26 cellular contexts compared by ENCODE assay signal in genomic region chr9:8364021-8364782, GRCh38.
DNase-seq lines count a peak whose midpoint lies in the region; ATAC-seq, FAIRE-seq and TF ChIP-seq lines count a peak whose summit lies in the region.
"Had no signal": no experiment of that assay in that cellular context is flagged by ENCODE, and none has a peak within 500 bp of the region (broad histone marks: within the 10 kb centered on the region; RNA-seq: fewer than 3 reads in every experiment).

No MANE protein-coding gene starts in this region.

- peaks cover 4% of the 10 kb centered on the region for H3K4me1 Mint-ChIP-seq in activated CD4-positive, alpha-beta memory T cell treated with anti-CD3 and anti-CD28 coated beads for 36 hours (ENCODE audit: low read depth)
- H3K4me1 Mint-ChIP-seq: B cell, neural crest cell had no signal

- no peak overlapping the region for H3K27ac Mint-ChIP-seq in activated CD4-positive, alpha-beta memory T cell treated with anti-CD3 and anti-CD28 coated beads for 36 hours
- H3K27ac Mint-ChIP-seq: B cell; CD8-positive, alpha-beta T cell; HFFc6 had no signal

- no peak for ATAC-seq in HG03354 (IDR thresholded peaks at IDR 0.05; ENCODE audit: poor library complexity, severe bottlenecking, unreplicated experiment)
- ATAC-seq: CD8-positive, alpha-beta T cell had no signal

- no peaks in the 10 kb centered on the region for H3K9me3 Mint-ChIP-seq in activated CD4-positive, alpha-beta memory T cell treated with anti-CD3 and anti-CD28 coated beads for 36 hours
- H3K9me3 Mint-ChIP-seq: brain; CD8-positive, alpha-beta T cell had no signal

- FAIRE-seq in H54 (lab: Jason Lieb, UNC): peak; percentile 23
- FAIRE-seq: GM19239, pancreas had no signal

- POLR2A ChIA-PET in activated CD4-positive, alpha-beta memory T cell treated with anti-CD3 and anti-CD28 coated beads for 36 hours (lab: Charles Lee): no interaction called here

- no peak for TF ChIP-seq POLR2A in H54 (IDR thresholded peaks at IDR 0.05; ENCODE audit: low read depth, low read length)

- no peak overlapping the region for H3K4me3 Mint-ChIP-seq in activated CD4-positive, alpha-beta memory T cell treated with anti-CD3 and anti-CD28 coated beads for 36 hours
- H3K4me3 Mint-ChIP-seq: B cell; brain; CD8-positive, alpha-beta T cell; HFFc6; neural crest cell had no signal

- no peaks in the 10 kb centered on the region for H3K27me3 Mint-ChIP-seq in activated CD4-positive, alpha-beta memory T cell treated with anti-CD3 and anti-CD28 coated beads for 36 hours
- H3K27me3 Mint-ChIP-seq: B cell, brain had no signal

- no peaks in the 10 kb centered on the region for H3K36me3 Mint-ChIP-seq in activated CD4-positive, alpha-beta memory T cell treated with anti-CD3 and anti-CD28 coated beads for 36 hours
- H3K36me3 Mint-ChIP-seq: CD8-positive, alpha-beta T cell had no signal

- intact Hi-C loops in activated CD4-positive, alpha-beta memory T cell treated with anti-CD3 and anti-CD28 coated beads for 36 hours (cut with micrococcal nuclease): no loop called here

- DNase-seq in H54 (ENCODE audit: insufficient read length, low spot score): no peak
- DNase-seq in cerebellar cortex (ENCODE audit: low spot score): peak; percentile 38
- peak in 39 of 51 donors; percentile 1 to 64 (median 24) for DNase-seq in hypothalamus (lab: John Stamatoyannopoulos, UW)
- DNase-seq in putamen (ENCODE audit: low spot score): peak; percentile 59
- no peak for DNase-seq in SKM-1 treated with dmso at 0.1 percent for 144 hours (lab: John Stamatoyannopoulos, UW; ENCODE audit: unreplicated experiment)
- no peak for DNase-seq in NCI-H1048 (lab: John Stamatoyannopoulos, UW)
- DNase-seq in activated CD4-positive, alpha-beta memory T cell treated with anti-CD3 and anti-CD28 coated beads for 36 hours: no peak
- DNase-seq: activated CD4-positive, alpha-beta T cell treated with anti-CD3 and anti-CD28 coated beads, Interleukin-2, amount 50 U/mL, for 4 hours; activated naive CD4-positive, alpha-beta T cell treated with Interleukin-2 at 50 U/mL for 16 hours; CD8-positive, alpha-beta T cell; glutamatergic neuron; GOT3; HFFc6; left cardiac atrium; mammary epithelial cell; NCI-H1694; NCI-H446; NCI-H774; pancreas; spleen; stomach had no signal

- CTCF ChIA-PET in activated CD4-positive, alpha-beta memory T cell treated with anti-CD3 and anti-CD28 coated beads for 36 hours (lab: Charles Lee): no interaction called here

Comparison
In these comparisons a context has a peak if more than half of its experiments do, and no peak if none do; other contexts are left out.
1. DNase-seq: peak in cerebellar cortex (single experiment), hypothalamus (39 of 51) and putamen (single experiment); none in H54 (single experiment), SKM-1 treated with dmso at 0.1 percent for 144 hours (single experiment), NCI-H1048 (single experiment) and activated CD4-positive, alpha-beta memory T cell treated with anti-CD3 and anti-CD28 coated beads for 36 hours (single experiment).